In genomic region chr5:126439724-126440123, GRCh38 we compare ENCODE assay signal across 1 cellular context. TPM values are rescaled to one million over a fixed set of nuclear protein-coding genes. Genes with fewer than 3 reads are reported as not detected.
"Had no signal": no experiment of that assay in that cellular context is flagged by ENCODE, and none has a peak within 500 bp of the region (broad histone marks: within the 10 kb centered on the region; RNA-seq: fewer than 3 reads in every experiment).

No MANE protein-coding gene starts in this region.

RNA-seq across cellular contexts. Expression of gene GRAMD2B, which starts 16.5 kb away (rescaled TPM):
- total RNA-seq: NCI-H460 had no signal
